Comparison of ENCODE assay signal across 8 cellular contexts in genomic region chr16:3264137-3265036, GRCh38. TPM values are rescaled to one million over a fixed set of nuclear protein-coding genes. Genes with fewer than 3 reads are reported as not detected.
DNase-seq lines count a peak whose midpoint lies in the region; ATAC-seq and TF ChIP-seq lines count a peak whose summit lies in the region.

No MANE protein-coding gene starts in this region.

- POLR2A ChIA-PET in BJ (lab: Charles Lee) = no interaction called here

- peak overlapping the region; percentile 94 to 95 for H3K27ac ChIP-seq in coronary artery

- H3K36me3 ChIP-seq in BJ (ENCODE audit: control insufficient read depth, insufficient read depth, low read length) = no peaks in the 10 kb centered on the region

- CTCF ChIA-PET in BJ (lab: Yijun Ruan, JAX) = interaction anchor here (0.8 to 2.0 kb wide), 4 partner anchors 8 to 238 kb away, joined by 3 to 9 read pairs (median 4); partner anchors contain the start of genes MEFV and ZNF263

- no peaks in the 10 kb centered on the region for H3K27me3 ChIP-seq in BJ (ENCODE audit: control insufficient read depth, insufficient read depth, low read length)

- peak; percentile 86 for DNase-seq in BJ (ENCODE audit: low read depth)
- DNase-seq in GM19238 (ENCODE audit: insufficient read length, low spot score) = peak; percentile 97
- DNase-seq in NCI-H524 (lab: John Stamatoyannopoulos, UW) = peak; percentile 99
- DNase-seq in activated CD4-positive, alpha-beta T cell treated with anti-CD3 and anti-CD28 coated beads for 48 hours = peak; percentile 99
- peak; percentile 96 for DNase-seq in coronary artery (ENCODE audit: low spot score)
- DNase-seq in left lobe of liver (ENCODE audit: low spot score) = peak; percentile 96
- DNase-seq in stimulated activated CD4-positive, alpha-beta T cell treated with anti-CD3 and anti-CD28 coated beads, Interleukin-2, amount 100 ng/mL, for 4 hours (ENCODE audit: low read depth) = peak; percentile 98

- TF ChIP-seq CTCF in BJ (IDR thresholded peaks at IDR 0.05; ENCODE audit: insufficient read depth, low read depth, low read length) = peak; percentile 36; the same call in 1 of the 2 replicates
- TF ChIP-seq CTCF in coronary artery (IDR thresholded peaks at IDR 0.05) = no peak

- ATAC-seq in HG03457 (IDR thresholded peaks at IDR 0.05; ENCODE audit: unreplicated experiment) (peak; percentile 80), left lobe of liver (peak; percentile 88)

- H3K4me3 ChIP-seq in BJ (ENCODE audit: low read depth, low read length) (peak overlapping the region; percentile 91), coronary artery (peak overlapping the region; percentile 85)

RNA-seq across cellular contexts. Expression of gene MEFV, which starts 8.0 kb away (rescaled TPM):
- polyA plus RNA-seq in BJ (2011; rRNA removed) = not detected in 2 replicates
- not detected in 2 replicates for polyA minus RNA-seq in BJ (2011; rRNA and poly(A)+ RNA removed)
- total RNA-seq in left lobe of liver = 0.88 TPM

RNA-seq across cellular contexts. Expression of gene ZNF263, which starts 18.9 kb away (rescaled TPM):
- 12.9 and 14.2 TPM in 2 replicates for polyA plus RNA-seq in BJ (2011; rRNA removed)
- polyA minus RNA-seq in BJ (2011; rRNA and poly(A)+ RNA removed) = 10.5 and 11.6 TPM in 2 replicates
- 8.4 TPM for total RNA-seq in left lobe of liver

RNA-seq across cellular contexts. Expression of gene ZNF200, which starts 29.4 kb away (rescaled TPM):
- 4.0 and 4.8 TPM in 2 replicates for polyA plus RNA-seq in BJ (2011; rRNA removed)
- 5.0 and 6.8 TPM in 2 replicates for polyA minus RNA-seq in BJ (2011; rRNA and poly(A)+ RNA removed)
- 2.2 TPM for total RNA-seq in left lobe of liver

RNA-seq across cellular contexts. Expression of gene TIGD7, which starts 40.8 kb away (rescaled TPM):
- polyA plus RNA-seq in BJ (2011; rRNA removed) = 2.0 and 3.7 TPM in 2 replicates
- polyA minus RNA-seq in BJ (2011; rRNA and poly(A)+ RNA removed) = 1.8 and 2.7 TPM in 2 replicates
- total RNA-seq in left lobe of liver = 1.6 TPM

RNA-seq across cellular contexts. Expression of gene ZNF75A, which starts 40.9 kb away (rescaled TPM):
- 9.6 and 13.6 TPM in 2 replicates for polyA plus RNA-seq in BJ (2011; rRNA removed)
- polyA minus RNA-seq in BJ (2011; rRNA and poly(A)+ RNA removed) = 5.6 and 5.8 TPM in 2 replicates
- total RNA-seq in left lobe of liver = 10.2 TPM

Comparison
In these comparisons a context has a peak if more than half of its experiments do, and no peak if none do; other contexts are left out.
1. Peak in every context shown above with its lines: DNase-seq, ATAC-seq, H3K4me3 ChIP-seq and H3K27ac ChIP-seq.